In the genomic region with DNA sequence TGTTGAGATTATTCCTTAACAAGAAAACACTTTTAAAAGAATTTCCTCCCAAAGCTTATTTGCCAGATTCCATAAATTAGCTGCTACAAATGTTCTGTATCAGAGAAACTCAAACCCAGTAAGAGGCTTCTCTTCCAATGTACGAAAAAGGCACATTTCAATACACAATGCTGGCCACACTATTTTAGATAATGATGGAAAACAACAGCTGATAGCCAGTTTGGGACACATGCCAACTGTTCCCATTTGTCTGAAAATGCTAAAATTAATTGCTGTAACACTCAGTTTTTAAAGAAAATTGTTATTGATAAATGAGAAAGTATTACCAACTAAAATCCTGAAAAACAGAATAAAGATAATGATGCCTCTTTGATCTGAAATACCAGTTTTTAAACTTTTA, we compare ENCODE assay signal across 16 cellular contexts. TPM values are rescaled to one million over a fixed set of nuclear protein-coding genes. Genes with fewer than 3 reads are reported as not detected.
A peak's percentile ranks its signal among the peaks of the same experiment; 100 is the strongest.
DNase-seq lines count a peak whose midpoint lies in the region; ATAC-seq, FAIRE-seq and TF ChIP-seq lines count a peak whose summit lies in the region.
"Had no signal": no experiment of that assay in that cellular context is flagged by ENCODE, and none has a peak within 500 bp of the region (broad histone marks: within the 10 kb centered on the region; RNA-seq: fewer than 3 reads in every experiment).

No MANE protein-coding gene starts in this region.

- 0 out of 2 replicates have a peak, but pooled peaks cover 3% of the 10 kb centered on the region for H4K20me1 ChIP-seq in SK-N-SH (ENCODE audit: insufficient read depth)
- H4K20me1 ChIP-seq in astrocyte (ENCODE audit: insufficient read depth, low read length): no peaks in the 10 kb centered on the region

- H3K79me2 ChIP-seq in SK-N-SH (ENCODE audit: insufficient read depth) (peaks cover 63% of the 10 kb centered on the region), astrocyte (ENCODE audit: insufficient read depth, low read length) (peaks cover 37% of the 10 kb centered on the region)

- ATAC-seq in SK-N-SH treated with all-trans-retinoic acid at 6 μM for 48 hours (no peak), thoracic aorta (ENCODE audit: insufficient number of reproducible peaks, low FRiP score, low read depth) (no peak), HG03139 (IDR thresholded peaks at IDR 0.05; ENCODE audit: unreplicated experiment) (no peak)
- ATAC-seq in naive thymus-derived CD8-positive, alpha-beta T cell: no peak
- ATAC-seq: activated CD8-positive, alpha-beta T cell treated with anti-CD3 and anti-CD28 coated beads for 36 hours had no signal

- H3K36me3 ChIP-seq in SK-N-SH (replicated peaks in 1 of 2; ENCODE audit: control insufficient read depth in 1 of 2, insufficient read depth in 2 of 2, low read length in 1 of 2) (peaks cover 15 to 25% of the 10 kb centered on the region in 2 experiments), astrocyte (ENCODE audit: insufficient read depth, low read length) (peaks cover 21% of the 10 kb centered on the region), muscle layer of colon (ENCODE audit: insufficient read depth, low read length) (peaks cover 11% of the 10 kb centered on the region), thoracic aorta (peaks cover 4% of the 10 kb centered on the region)

- H3K9me3 ChIP-seq in SK-N-SH: no peaks in the 10 kb centered on the region
- H3K9me3 ChIP-seq in astrocyte (ENCODE audit: insufficient read depth, low read depth, low read length): no peaks in the 10 kb centered on the region
- H3K9me3 ChIP-seq in muscle layer of colon (ENCODE audit: low read length): no peaks in the 10 kb centered on the region
- H3K9me3 ChIP-seq in thoracic aorta: no peaks in the 10 kb centered on the region
- H3K9me3 ChIP-seq: Caco-2 had no signal

- WGBS in SK-N-SH (ENCODE audit: low lambda C conversion rate): 88% methylated on average over 1 of the region's 1 CpG

- H3K4me1 ChIP-seq in SK-N-SH (ENCODE audit: control insufficient read depth in 1 of 2, insufficient read depth in 2 of 2, low read depth in 1 of 2, low read length in 1 of 2) (peaks cover 24 to 27% of the 10 kb centered on the region in 2 experiments), astrocyte (ENCODE audit: insufficient read depth, low read length) (peaks cover 29% of the 10 kb centered on the region), muscle layer of colon (ENCODE audit: insufficient read depth, low read length) (peaks cover 32% of the 10 kb centered on the region), thoracic aorta (ENCODE audit: control insufficient read depth in 1 of 2, low read depth in 2 of 2) (peaks cover 30 to 47% of the 10 kb centered on the region in 2 donors)
- H3K4me1 ChIP-seq: Caco-2 had no signal

- TF ChIP-seq EP300 in SK-N-SH (IDR thresholded peaks at IDR 0.05; ENCODE audit: borderline replicate concordance in 1 of 2, low read depth in 1 of 2, low read length in 1 of 2): no peak

- no peak overlapping the region for H3K4me3 Mint-ChIP-seq in astrocyte (ENCODE audit: unreplicated experiment)
- no peak overlapping the region for H3K4me3 Mint-ChIP-seq in naive thymus-derived CD8-positive, alpha-beta T cell
- H3K4me3 Mint-ChIP-seq: activated CD8-positive, alpha-beta T cell treated with anti-CD3 and anti-CD28 coated beads for 36 hours; endodermal cell; nephron progenitor cell; stimulated activated naive CD8-positive, alpha-beta T cell treated with anti-CD3 and anti-CD28 coated beads, Interleukin-15, Interleukin-2, amounts not matched to agents 100 ng/mL and 50 ng/mL, for 24 hours had no signal

- H3K4me1 Mint-ChIP-seq in astrocyte (ENCODE audit: low read depth, unreplicated experiment): peaks cover 21% of the 10 kb centered on the region
- H3K4me1 Mint-ChIP-seq in naive thymus-derived CD8-positive, alpha-beta T cell: peaks cover 4 to 24% (median 15%) of the 10 kb centered on the region in 4 donors

- H3K9ac ChIP-seq in SK-N-SH: peak overlapping the region; percentile 51; the same call in 1 of the 2 replicates
- H3K9ac ChIP-seq in astrocyte (ENCODE audit: low read length): no peak overlapping the region
- no peak overlapping the region for H3K9ac ChIP-seq in muscle layer of colon (ENCODE audit: low read length)

- no peak for TF ChIP-seq RAD21 in SK-N-SH (IDR thresholded peaks at IDR 0.05; ENCODE audit: low read length)

- peak overlapping the region; percentile 81 to 90; a peak in 3 of 4 replicates for H3K27ac ChIP-seq in SK-N-SH (ENCODE audit: low read depth in 2 of 2, low read length in 1 of 2)
- peak overlapping the region; percentile 3 for H3K27ac ChIP-seq in astrocyte (ENCODE audit: low read depth, low read length)
- peak overlapping the region; percentile 21 for H3K27ac ChIP-seq in muscle layer of colon (ENCODE audit: low read depth, low read length)
- H3K27ac ChIP-seq in thoracic aorta: peak overlapping the region; percentile 40 to 98

- H3K4me3 ChIP-seq in SK-N-SH (ENCODE audit: low read depth in 2 of 2, low read length in 1 of 2) (peak overlapping the region in 1 of 2 experiments; percentile 10; a peak in 1 of 4 replicates), astrocyte (ENCODE audit: insufficient read depth, low read depth, low read length) (no peak overlapping the region), muscle layer of colon (ENCODE audit: low read depth in 1 of 2, low read length in 2 of 2) (no peak overlapping the region), thoracic aorta (no peak overlapping the region)

- H3K36me3 Mint-ChIP-seq in astrocyte (ENCODE audit: low read depth, unreplicated experiment): no peaks in the 10 kb centered on the region
- H3K36me3 Mint-ChIP-seq in naive thymus-derived CD8-positive, alpha-beta T cell: peaks cover 0 to 21% (median 0%) of the 10 kb centered on the region in 3 donors

- POLR2A ChIA-PET in SK-N-SH (lab: Yijun Ruan, JAX): no interaction called here
- POLR2A ChIA-PET in naive thymus-derived CD8-positive, alpha-beta T cell (lab: Charles Lee): no interaction called here

- no peaks in the 10 kb centered on the region for H3K9me3 Mint-ChIP-seq in astrocyte (ENCODE audit: unreplicated experiment)
- no peaks in the 10 kb centered on the region for H3K9me3 Mint-ChIP-seq in naive thymus-derived CD8-positive, alpha-beta T cell
- H3K9me3 Mint-ChIP-seq: activated CD8-positive, alpha-beta T cell treated with anti-CD3 and anti-CD28 coated beads for 36 hours; endodermal cell; nephron progenitor cell; stimulated activated naive CD8-positive, alpha-beta T cell treated with anti-CD3 and anti-CD28 coated beads, Interleukin-15, Interleukin-2, amounts not matched to agents 100 ng/mL and 50 ng/mL, for 24 hours had no signal

- no peak for FAIRE-seq in astrocyte (lab: Jason Lieb, UNC)
- FAIRE-seq: small intestine had no signal

- no peak for DNase-seq in SK-N-SH
- DNase-seq in astrocyte (ENCODE audit: low read depth): no peak
- no peak for DNase-seq in thoracic aorta (ENCODE audit: low spot score)
- no peak for DNase-seq in naive thymus-derived CD8-positive, alpha-beta T cell
- no peak for DNase-seq in NCI-H446 (lab: John Stamatoyannopoulos, UW)
- DNase-seq: activated CD8-positive, alpha-beta T cell treated with anti-CD3 and anti-CD28 coated beads for 36 hours; activated effector memory CD4-positive, alpha-beta T cell treated with anti-CD3 and anti-CD28 coated beads, Interleukin-2, amount 50 U/mL, for 16 hours; Caco-2; endodermal cell; GOT3; nephron progenitor cell; small intestine had no signal

- H3K27me3 ChIP-seq in SK-N-SH (ENCODE audit: insufficient read depth) (no peaks in the 10 kb centered on the region), astrocyte (ENCODE audit: insufficient read depth, low read length) (no peaks in the 10 kb centered on the region), muscle layer of colon (ENCODE audit: control insufficient read depth in 1 of 2, insufficient read depth in 2 of 2, low read length in 2 of 2) (no peaks in the 10 kb centered on the region), thoracic aorta (replicated peaks; ENCODE audit: insufficient read depth) (no peaks in the 10 kb centered on the region)

- peak overlapping the region; percentile 69 for H3K4me2 ChIP-seq in SK-N-SH
- H3K4me2 ChIP-seq in astrocyte (ENCODE audit: low read length): peak overlapping the region; percentile 23

- TF ChIP-seq CTCF in SK-N-SH (IDR thresholded peaks at IDR 0.05): no peak
- TF ChIP-seq CTCF in astrocyte (IDR thresholded peaks at IDR 0.05; ENCODE audit: insufficient read depth, low read depth, low read length): no peak
- no peak for TF ChIP-seq CTCF in thoracic aorta (IDR thresholded peaks at IDR 0.05)

- H2AFZ ChIP-seq in SK-N-SH (ENCODE audit: low read depth): no peak overlapping the region
- H2AFZ ChIP-seq in astrocyte (ENCODE audit: low read depth, low read length): no peak overlapping the region

- H3K27ac Mint-ChIP-seq in astrocyte (ENCODE audit: unreplicated experiment): no peak overlapping the region
- peak overlapping the region in 2 of 10 donors; percentile 11 to 27 for H3K27ac Mint-ChIP-seq in naive thymus-derived CD8-positive, alpha-beta T cell
- H3K27ac Mint-ChIP-seq: activated CD8-positive, alpha-beta T cell treated with anti-CD3 and anti-CD28 coated beads for 36 hours; endodermal cell; nephron progenitor cell; stimulated activated naive CD8-positive, alpha-beta T cell treated with anti-CD3 and anti-CD28 coated beads, Interleukin-15, Interleukin-2, amounts not matched to agents 100 ng/mL and 50 ng/mL, for 24 hours had no signal

- H3K9me2 ChIP-seq in SK-N-SH: no peaks in the 10 kb centered on the region

- no peaks in the 10 kb centered on the region for H3K27me3 Mint-ChIP-seq in astrocyte (ENCODE audit: low read depth, unreplicated experiment)
- H3K27me3 Mint-ChIP-seq in naive thymus-derived CD8-positive, alpha-beta T cell: no peaks in the 10 kb centered on the region
- H3K27me3 Mint-ChIP-seq: activated CD8-positive, alpha-beta T cell treated with anti-CD3 and anti-CD28 coated beads for 36 hours; stimulated activated naive CD8-positive, alpha-beta T cell treated with anti-CD3 and anti-CD28 coated beads, Interleukin-15, Interleukin-2, amounts not matched to agents 100 ng/mL and 50 ng/mL, for 24 hours had no signal

- CTCF ChIA-PET in SK-N-SH (lab: Yijun Ruan, JAX): interaction anchor here (0.6 to 5.5 kb wide), 5 partner anchors 10 to 623 kb away, joined by 3 to 56 read pairs (median 8); no protein-coding TSS in a partner anchor

- H3F3A ChIP-seq in SK-N-SH (replicated peaks; ENCODE audit: insufficient read depth): peaks cover 58% of the 10 kb centered on the region

TF ChIP-seq in SK-N-SH, 30 proteins besides CTCF, POLR2A, EP300 and RAD21 (continues in another document):
- TF ChIP-seq NFIC (IDR thresholded peaks at IDR 0.05; ENCODE audit: borderline replicate concordance) (peak; percentile 18; the same call in 1 of the 2 replicates), JUND (IDR thresholded peaks at IDR 0.05) (no peak)

RNA-seq across cellular contexts. Expression of a gene that starts 4.4 kb away (rescaled TPM):
- 48.1 and 60.9 TPM in 2 replicates for polyA plus RNA-seq in SK-N-SH (2012; rRNA removed)
- 79.2 and 118 TPM in 2 replicates for polyA plus RNA-seq in SK-N-SH (2012; cell fraction: cytosol; rRNA removed)
- 11.8 and 30.0 TPM in 2 replicates for polyA plus RNA-seq in SK-N-SH (2012; cell fraction: nucleus; rRNA removed)
- total RNA-seq in astrocyte (103 and 110 TPM in 2 replicates), thoracic aorta (100 to 1,000 TPM in 1 of 2 donors, 10 to 100 TPM in 1; 94.6 to 127 TPM)
- total RNA-seq in naive thymus-derived CD8-positive, alpha-beta T cell: 10 to 100 TPM; 21.3 to 22.7 TPM
- 10 to 100 TPM in 1 of 3 donors, 1 to 10 TPM in 2; 7.4 to 15.9 (median 7.7) TPM for polyA plus RNA-seq in naive thymus-derived CD8-positive, alpha-beta T cell

Comparison
In these comparisons a context has a peak if more than half of its experiments do, and no peak if none do; other contexts are left out.
1. H3K27ac ChIP-seq: peak in every context shown above with its lines; median percentile 86 in SK-N-SH; 69 in thoracic aorta; 21 in muscle layer of colon; 3 in astrocyte.